20 cellular contexts compared by ENCODE assay signal in genomic region chr1:26811057-26811456, GRCh38. TPM values are rescaled to one million over a fixed set of nuclear protein-coding genes. Genes with fewer than 3 reads are reported as not detected.
"Had no signal": no experiment of that assay in that cellular context is flagged by ENCODE, and none has a peak within 500 bp of the region (broad histone marks: within the 10 kb centered on the region; RNA-seq: fewer than 3 reads in every experiment).

No MANE protein-coding gene starts in this region.

- H3K9me3 ChIP-seq: ascending aorta, gastroesophageal sphincter, heart left ventricle, left ventricle myocardium inferior, mucosa of descending colon, neutrophil, upper lobe of right lung had no signal

- H2AFZ ChIP-seq: parathyroid adenoma had no signal

- H3K27me3 ChIP-seq: ascending aorta, gastroesophageal sphincter, heart left ventricle, neutrophil, upper lobe of right lung had no signal

- H3K4me3 ChIP-seq: ascending aorta, gastroesophageal sphincter, heart left ventricle, left ventricle myocardium inferior, mucosa of descending colon, upper lobe of right lung had no signal

- H3K36me3 ChIP-seq: ascending aorta, gastroesophageal sphincter, heart left ventricle, left ventricle myocardium inferior, neutrophil, upper lobe of right lung had no signal

- H3K9ac ChIP-seq: parathyroid adenoma had no signal

- H3K4me3 Mint-ChIP-seq: activated naive CD4-positive, alpha-beta T cell treated with anti-CD3 and anti-CD28 coated beads, Interleukin-2, amount 10 ng/mL, durations not matched to agents 7 days and 5 days; stimulated activated memory B cell treated with anti-CD40 and anti-IgM and Interleukin-4, amounts not matched to agents 10 μg/mL and 1 μg/mL and 100 μg/mL, for 72 hours had no signal

- H3K4me1 ChIP-seq: ascending aorta, left ventricle myocardium inferior, parathyroid adenoma had no signal

- H3K27ac ChIP-seq: ascending aorta, gastroesophageal sphincter, heart left ventricle, left ventricle myocardium inferior, parathyroid adenoma, upper lobe of right lung had no signal

- DNase-seq: activated CD4-positive, alpha-beta T cell treated with anti-CD3 and anti-CD28 coated beads, Interleukin-2, amount 10 ng/mL, durations not matched to agents 24 days and 14 days; activated naive CD4-positive, alpha-beta T cell treated with anti-CD3 and anti-CD28 coated beads, Interleukin-2, amount 10 ng/mL, durations not matched to agents 7 days and 5 days; activated T-cell treated with anti-CD3 and anti-CD28 coated beads for 4 hours; cortex of kidney; effector CD4-positive, alpha-beta T cell; heart left ventricle; left ventricle myocardium inferior; mesenchymal stem cell; mucosa of descending colon; naive thymus-derived CD4-positive, alpha-beta T cell; stimulated activated CD4-positive, alpha-beta T cell treated with anti-CD3 and anti-CD28 coated beads, Interleukin-4, amount 100 ng/mL, for 24 hours; upper lobe of right lung had no signal

- ATAC-seq: esophagus mucosa; gastroesophageal sphincter; heart left ventricle; mucosa of descending colon; naive thymus-derived CD4-positive, alpha-beta T cell; sciatic nerve; stimulated activated memory B cell treated with anti-CD40 and anti-IgM and Interleukin-4, amounts not matched to agents 10 μg/mL and 1 μg/mL and 100 μg/mL, for 72 hours; upper lobe of right lung had no signal

- H3K9me3 Mint-ChIP-seq: activated CD4-positive, alpha-beta T cell treated with anti-CD3 and anti-CD28 coated beads, Interleukin-2, amount 10 ng/mL, durations not matched to agents 24 days and 14 days; activated naive CD4-positive, alpha-beta T cell treated with anti-CD3 and anti-CD28 coated beads, Interleukin-2, amount 10 ng/mL, durations not matched to agents 7 days and 5 days; activated T-helper 2 cell treated with anti-CD3 and anti-CD28 coated beads, Interferon-gamma antibody, Interleukin-2, Interleukin-4, amounts not matched to agents 10 μg/mL and 5 μg/mL and 100 μg/mL, durations not matched to agents 14 hours and 24 hours and 36 hours; naive thymus-derived CD4-positive, alpha-beta T cell; stimulated activated memory B cell treated with anti-CD40 and anti-IgM and Interleukin-4, amounts not matched to agents 10 μg/mL and 1 μg/mL and 100 μg/mL, for 72 hours had no signal

- H3K79me2 ChIP-seq: parathyroid adenoma had no signal

- H3K27me3 Mint-ChIP-seq: activated CD4-positive, alpha-beta T cell treated with anti-CD3 and anti-CD28 coated beads, Interleukin-2, amount 10 ng/mL, durations not matched to agents 24 days and 14 days; activated naive CD4-positive, alpha-beta T cell treated with anti-CD3 and anti-CD28 coated beads, Interleukin-2, amount 10 ng/mL, durations not matched to agents 7 days and 5 days; naive thymus-derived CD4-positive, alpha-beta T cell; stimulated activated memory B cell treated with anti-CD40 and anti-IgM and Interleukin-4, amounts not matched to agents 10 μg/mL and 1 μg/mL and 100 μg/mL, for 72 hours had no signal

- H3K36me3 Mint-ChIP-seq: stimulated activated memory B cell treated with anti-CD40 and anti-IgM and Interleukin-4, amounts not matched to agents 10 μg/mL and 1 μg/mL and 100 μg/mL, for 72 hours had no signal

RNA-seq across cellular contexts. Expression of gene SFN, which starts 51.9 kb away (rescaled TPM):
- polyA plus RNA-seq: naive thymus-derived CD4-positive, alpha-beta T cell had no signal
